ENCODE assay signal across 20 cellular contexts in the genomic region with DNA sequence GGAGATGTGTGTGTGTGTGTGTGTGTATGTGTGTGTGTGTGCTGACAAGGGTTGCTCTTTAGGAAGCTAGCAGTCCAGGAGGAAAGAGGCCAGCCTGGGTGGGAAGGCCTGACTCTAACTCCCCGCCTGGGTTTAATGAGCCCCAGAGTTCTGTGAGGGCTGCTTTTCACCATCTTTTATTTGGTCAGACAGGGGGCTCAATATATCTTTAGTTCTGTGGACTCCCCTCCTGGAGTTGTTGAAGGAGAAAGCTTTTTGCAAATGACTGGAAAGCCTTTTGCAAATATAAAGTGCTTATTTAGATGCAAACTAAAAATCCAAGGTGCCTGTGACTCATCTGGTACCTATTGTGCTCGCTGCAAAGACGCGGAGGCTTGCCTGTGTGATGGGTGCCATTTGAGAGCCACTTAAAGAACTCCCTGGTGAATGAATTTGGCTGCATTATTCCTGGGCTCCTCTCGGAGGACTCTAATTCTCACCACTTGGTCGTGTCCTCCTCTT. TPM values are rescaled to one million over a fixed set of nuclear protein-coding genes. Genes with fewer than 3 reads are reported as not detected.
DNase-seq lines count a peak whose midpoint lies in the region; ATAC-seq and TF ChIP-seq lines count a peak whose summit lies in the region.
"Had no signal": no experiment of that assay in that cellular context is flagged by ENCODE, and none has a peak within 500 bp of the region (broad histone marks: within the 10 kb centered on the region; RNA-seq: fewer than 3 reads in every experiment).

No MANE protein-coding gene starts in this region.

- no peaks in the 10 kb centered on the region for H3K27me3 Mint-ChIP-seq in central memory CD8-positive, alpha-beta T cell
- peaks cover 10% of the 10 kb centered on the region for H3K27me3 Mint-ChIP-seq in neural progenitor cell (ENCODE audit: insufficient read depth, low read depth)

- H3K36me3 Mint-ChIP-seq in central memory CD8-positive, alpha-beta T cell (ENCODE audit: insufficient read depth) = no peaks in the 10 kb centered on the region
- H3K36me3 Mint-ChIP-seq in neural progenitor cell = no peaks in the 10 kb centered on the region
- H3K36me3 Mint-ChIP-seq: activated naive CD4-positive, alpha-beta T cell treated with anti-CD3 and anti-CD28 coated beads, Interleukin-2, amount 10 ng/mL, durations not matched to agents 7 days and 5 days had no signal

- no peak overlapping the region for H3K27ac ChIP-seq in neural progenitor cell
- H3K27ac ChIP-seq: gastrocnemius medialis had no signal

- no peaks in the 10 kb centered on the region for H3K36me3 ChIP-seq in H7 (replicated peaks; ENCODE audit: control insufficient read depth, insufficient read depth, low read length)
- H3K36me3 ChIP-seq in neural progenitor cell = no peaks in the 10 kb centered on the region
- H3K36me3 ChIP-seq: gastrocnemius medialis had no signal

- peak overlapping the region; percentile 29 for H3K27ac Mint-ChIP-seq in central memory CD8-positive, alpha-beta T cell (ENCODE audit: low read depth)
- H3K27ac Mint-ChIP-seq in neural progenitor cell = peak overlapping the region; percentile 90
- H3K27ac Mint-ChIP-seq: activated CD4-positive, alpha-beta T cell treated with anti-CD3 and anti-CD28 coated beads, Interleukin-2, amount 10 ng/mL, durations not matched to agents 24 days and 14 days; activated naive CD4-positive, alpha-beta T cell treated with anti-CD3 and anti-CD28 coated beads, Interleukin-2, amount 10 ng/mL, durations not matched to agents 7 days and 5 days; progenitor cell of endocrine pancreas had no signal

- H3K4me1 Mint-ChIP-seq in central memory CD8-positive, alpha-beta T cell = peaks cover 6% of the 10 kb centered on the region
- H3K4me1 Mint-ChIP-seq in neural progenitor cell = peaks cover 25% of the 10 kb centered on the region

- H3K4me1 ChIP-seq in neural progenitor cell = peaks cover 11% of the 10 kb centered on the region

- H3K9ac ChIP-seq in neural progenitor cell = no peak overlapping the region

- no peaks in the 10 kb centered on the region for H4K20me1 ChIP-seq in neural progenitor cell (ENCODE audit: low read depth)

- TF ChIP-seq CTCF in neural progenitor cell (IDR thresholded peaks at IDR 0.05) = no peak

- no peaks in the 10 kb centered on the region for H3K9me3 ChIP-seq in neural progenitor cell (ENCODE audit: low read depth)
- H3K9me3 ChIP-seq: gastrocnemius medialis had no signal

- DNase-seq in H7 (peak; percentile 43), NCI-H1436 (lab: John Stamatoyannopoulos, UW) (peak; percentile 88), neural progenitor cell (ENCODE audit: low spot score) (peak; percentile 23), NCI-H187 treated with DMSO at 0.1 percent for 48 hours (lab: John Stamatoyannopoulos, UW) (no peak), NOMO-1 (lab: John Stamatoyannopoulos, UW; ENCODE audit: unreplicated experiment in 2 of 2) (no peak), SHP77 treated with DMSO at 0.1 percent for 48 hours (lab: John Stamatoyannopoulos, UW) (no peak)
- DNase-seq in central memory CD8-positive, alpha-beta T cell (ENCODE audit: low spot score in 2 of 2) = no peak
- DNase-seq: activated CD4-positive, alpha-beta T cell treated with anti-CD3 and anti-CD28 coated beads, Interleukin-2, amount 10 ng/mL, durations not matched to agents 24 days and 14 days; activated naive CD4-positive, alpha-beta T cell treated with anti-CD3 and anti-CD28 coated beads, Interleukin-2, amount 10 ng/mL, durations not matched to agents 7 days and 5 days; gastrocnemius medialis; Kasumi-1; NCI-H1694 treated with DMSO at 0.1 percent for 48 hours; NCI-H774; small intestine; stimulated activated CD4-positive, alpha-beta T cell treated with anti-CD3 and anti-CD28 coated beads, Interleukin-4, amount 100 ng/mL, for 4 hours; stimulated activated CD8-positive, alpha-beta memory T cell treated with anti-CD3 and anti-CD28 coated beads, Interleukin-4, amount 100 ng/mL, for 48 hours had no signal

- ATAC-seq in central memory CD8-positive, alpha-beta T cell (replicated peaks; ENCODE audit: extremely low read depth, poor library complexity, severe bottlenecking) = no peak
- ATAC-seq: gastrocnemius medialis, SK-N-SH treated with all-trans-retinoic acid at 6 μM for 48 hours had no signal

- peak overlapping the region; percentile 21 for H3K4me2 ChIP-seq in neural progenitor cell

- H3K4me3 Mint-ChIP-seq in central memory CD8-positive, alpha-beta T cell = no peak overlapping the region
- H3K4me3 Mint-ChIP-seq in neural progenitor cell = peak overlapping the region; percentile 61
- H3K4me3 Mint-ChIP-seq: activated CD4-positive, alpha-beta T cell treated with anti-CD3 and anti-CD28 coated beads, Interleukin-2, amount 10 ng/mL, durations not matched to agents 24 days and 14 days; activated naive CD4-positive, alpha-beta T cell treated with anti-CD3 and anti-CD28 coated beads, Interleukin-2, amount 10 ng/mL, durations not matched to agents 7 days and 5 days had no signal

- H3K27me3 ChIP-seq in H7 (ENCODE audit: control insufficient read depth, insufficient read depth, low read length) (no peaks in the 10 kb centered on the region), neural progenitor cell (peaks cover 8% of the 10 kb centered on the region)
- H3K27me3 ChIP-seq: gastrocnemius medialis had no signal

- H3K9me3 Mint-ChIP-seq in central memory CD8-positive, alpha-beta T cell = no peaks in the 10 kb centered on the region
- H3K9me3 Mint-ChIP-seq in neural progenitor cell = no peaks in the 10 kb centered on the region
- H3K9me3 Mint-ChIP-seq: activated CD4-positive, alpha-beta T cell treated with anti-CD3 and anti-CD28 coated beads, Interleukin-2, amount 10 ng/mL, durations not matched to agents 24 days and 14 days; activated naive CD4-positive, alpha-beta T cell treated with anti-CD3 and anti-CD28 coated beads, Interleukin-2, amount 10 ng/mL, durations not matched to agents 7 days and 5 days had no signal

- no peak overlapping the region for H3K4me3 ChIP-seq in H7 (ENCODE audit: insufficient read depth, low read depth, low read length)
- no peak overlapping the region for H3K4me3 ChIP-seq in neural progenitor cell
- H3K4me3 ChIP-seq: gastrocnemius medialis, lung had no signal

- no peaks in the 10 kb centered on the region for H3K79me2 ChIP-seq in neural progenitor cell (ENCODE audit: low read depth)

- H2AFZ ChIP-seq in neural progenitor cell (replicated peaks) = peak overlapping the region; percentile 88

- peaks cover 24% of the 10 kb centered on the region for H3F3A ChIP-seq in neural progenitor cell (ENCODE audit: low read depth)

RNA-seq across cellular contexts. Expression of a gene that starts 24.5 kb away (rescaled TPM):
- not detected in 2 replicates for total RNA-seq in H7 (2014; rRNA removed; shearing (Covaris generic))
- not detected in 2 replicates for total RNA-seq in neural progenitor cell (ENCODE audit: low replicate concordance)
- total RNA-seq: activated CD4-positive, alpha-beta T cell treated with anti-CD3 and anti-CD28 coated beads, Interleukin-2, amount 10 ng/mL, durations not matched to agents 24 days and 14 days; gastrocnemius medialis; lung; myocyte; progenitor cell of endocrine pancreas had no signal

Comparison
In these comparisons a context has a peak if more than half of its experiments do, and no peak if none do; other contexts are left out.
1. DNase-seq: peak in H7 (single experiment), NCI-H1436 (single experiment) and neural progenitor cell (single experiment); none in central memory CD8-positive, alpha-beta T cell (0 of 2), NCI-H187 treated with DMSO at 0.1 percent for 48 hours (single experiment), NOMO-1 (0 of 2) and SHP77 treated with DMSO at 0.1 percent for 48 hours (single experiment).